ENCODE assay signal across 8 cellular contexts in genomic region chr2:38665854-38666577, GRCh38. TPM values are rescaled to one million over a fixed set of nuclear protein-coding genes. Genes with fewer than 3 reads are reported as not detected.
A peak's percentile ranks its signal among the peaks of the same experiment; 100 is the strongest.
DNase-seq lines count a peak whose midpoint lies in the region; ATAC-seq, FAIRE-seq and TF ChIP-seq lines count a peak whose summit lies in the region.

Gene GALM (plus strand): TSS chr2:38666114. CDS start chr2:38666162, 48 bp downstream.

- DNase-seq in KBM-7, result peak; percentile 81
- DNase-seq in T-helper 2 cell treated with Interferon-gamma antibody and Interleukin-4, amounts not matched to agents 5 μg/mL and 100 μg/mL, for 36 hours (ENCODE audit: low spot score), result peak; percentile 60
- DNase-seq in cerebellum (ENCODE audit: low spot score), result peak; percentile 22
- DNase-seq in inferior parietal cortex (ENCODE audit: extremely low spot score), result peak; percentile 79
- no peak for DNase-seq in D721Med (ENCODE audit: insufficient read length, low spot score)

- H3K27ac ChIP-seq in ACC112 (ENCODE audit: low read depth, low read length) (peak within 1 kb of the TSS; percentile 57), skeletal muscle tissue (ENCODE audit: low read depth, low read length) (peak within 1 kb of the TSS; percentile 79)

- FAIRE-seq in D721Med (lab: Jason Lieb, UNC), result no peak

- H3K4me3 ChIP-seq in ACC112 (ENCODE audit: low read depth, low read length), result peak within 1 kb of the TSS; percentile 83
- peak within 1 kb of the TSS; percentile 91 to 98 (median 95) for H3K4me3 ChIP-seq in skeletal muscle tissue (ENCODE audit: low read length in 3 of 3)

- no peaks in the 10 kb centered on the region for H3K36me3 ChIP-seq in ACC112 (ENCODE audit: insufficient read depth, low read length)
- no peaks in the 10 kb centered on the region for H3K36me3 ChIP-seq in skeletal muscle tissue (ENCODE audit: control insufficient read depth in 3 of 3, insufficient read depth in 3 of 3, low read length in 3 of 3)

- H3K36me3 Mint-ChIP-seq in T-helper 2 cell treated with Interferon-gamma antibody and Interleukin-4, amounts not matched to agents 5 μg/mL and 100 μg/mL, for 36 hours (ENCODE audit: low read depth), result peaks cover 26% of the 10 kb centered on the region

- no peaks in the 10 kb centered on the region for H3K27me3 Mint-ChIP-seq in T-helper 2 cell treated with Interferon-gamma antibody and Interleukin-4, amounts not matched to agents 5 μg/mL and 100 μg/mL, for 36 hours (ENCODE audit: low read depth)

- H3K4me1 ChIP-seq in ACC112 (ENCODE audit: control insufficient read depth, insufficient read depth, low read length, unreplicated experiment), result peaks cover 12% of the 10 kb centered on the region
- H3K4me1 ChIP-seq in skeletal muscle tissue (ENCODE audit: control insufficient read depth in 3 of 3, insufficient read depth in 3 of 3, low read length in 3 of 3), result peaks cover 14 to 21% (median 14%) of the 10 kb centered on the region in 3 donors

- in situ Hi-C loops in KBM-7 (cut with MboI; ENCODE audit: low pct_unique_long_range_greater_than_20kb, low sequenced_read_pairs), result no loop called here

- TF ChIP-seq CTCF in D721Med (IDR thresholded peaks at IDR 0.05; ENCODE audit: insufficient read depth, missing control alignments), result no peak

- H3K4me3 Mint-ChIP-seq in T-helper 2 cell treated with Interferon-gamma antibody and Interleukin-4, amounts not matched to agents 5 μg/mL and 100 μg/mL, for 36 hours, result peak within 1 kb of the TSS; percentile 95

- peaks cover 6% of the 10 kb centered on the region for H3K79me2 ChIP-seq in ACC112 (ENCODE audit: control insufficient read depth, insufficient read depth, low read length, unreplicated experiment)

- peak; percentile 45 for ATAC-seq in GM19035 (IDR thresholded peaks at IDR 0.05; ENCODE audit: unreplicated experiment)

- H3K27ac Mint-ChIP-seq in T-helper 2 cell treated with Interferon-gamma antibody and Interleukin-4, amounts not matched to agents 5 μg/mL and 100 μg/mL, for 36 hours, result peak within 1 kb of the TSS; percentile 88

- H3K4me1 Mint-ChIP-seq in T-helper 2 cell treated with Interferon-gamma antibody and Interleukin-4, amounts not matched to agents 5 μg/mL and 100 μg/mL, for 36 hours (ENCODE audit: low read depth), result peaks cover 65% of the 10 kb centered on the region

- H3K27me3 ChIP-seq in ACC112 (ENCODE audit: insufficient read depth, low read length) (no peaks in the 10 kb centered on the region), skeletal muscle tissue (ENCODE audit: control insufficient read depth in 3 of 3, insufficient read depth in 3 of 3, low read length in 3 of 3) (no peaks in the 10 kb centered on the region)

- peak within 1 kb of the TSS; percentile 100 for H2AFZ ChIP-seq in ACC112 (ENCODE audit: low read length, unreplicated experiment)

- H3K9me3 ChIP-seq in skeletal muscle tissue (ENCODE audit: control insufficient read depth in 3 of 3, low read length in 3 of 3), result no peaks in the 10 kb centered on the region

- H3K9me3 Mint-ChIP-seq in T-helper 2 cell treated with Interferon-gamma antibody and Interleukin-4, amounts not matched to agents 5 μg/mL and 100 μg/mL, for 36 hours, result no peaks in the 10 kb centered on the region

- H3K9ac ChIP-seq in skeletal muscle tissue (ENCODE audit: low read depth in 1 of 3, low read length in 3 of 3), result peak within 1 kb of the TSS; percentile 81 to 85 (median 85)

RNA-seq across cellular contexts. Expression of gene GALM, which starts in this region (rescaled TPM):
- total RNA-seq in cerebellum (8.4 TPM), skeletal muscle tissue (18.3 TPM)
